27 cellular contexts compared by ENCODE assay signal in the genomic region with DNA sequence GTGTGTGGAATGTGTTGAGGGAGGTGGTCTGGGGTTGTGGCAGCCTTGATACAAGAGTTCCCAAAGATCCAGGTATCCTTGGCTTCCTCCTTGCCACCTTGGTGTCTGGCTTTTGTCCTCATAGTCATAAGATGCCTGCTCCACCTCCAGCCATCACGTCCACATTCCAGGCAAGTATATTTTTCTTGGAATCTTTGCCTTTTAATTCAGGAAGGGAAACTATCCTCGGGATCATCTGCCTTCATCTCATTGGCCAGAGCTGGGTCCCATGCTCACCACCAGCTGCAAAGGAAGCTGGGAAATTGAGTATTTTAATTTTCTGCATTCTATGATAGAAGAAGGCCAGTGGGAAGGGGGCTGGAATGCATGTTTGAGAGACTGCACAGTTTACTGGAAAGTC.
DNase-seq lines count a peak whose midpoint lies in the region; ATAC-seq and TF ChIP-seq lines count a peak whose summit lies in the region.
"Had no signal": no experiment of that assay in that cellular context is flagged by ENCODE, and none has a peak within 500 bp of the region (broad histone marks: within the 10 kb centered on the region; RNA-seq: fewer than 3 reads in every experiment).

No MANE protein-coding gene starts in this region.

- peak; percentile 19 for DNase-seq in HCEC 1CT
- peak; percentile 37 for DNase-seq in RKO (ENCODE audit: low spot score)
- DNase-seq in choroid plexus epithelial cell (ENCODE audit: low read depth) = peak; percentile 40
- DNase-seq in prostate gland (ENCODE audit: low spot score) = no peak
- no peak for DNase-seq in effector memory CD4-positive, alpha-beta T cell
- no peak for DNase-seq in HPDE6-E6E7 (ENCODE audit: extremely low spot score)
- DNase-seq in activated T-helper 1 cell treated with anti-CD3 and anti-CD28 coated beads, Interleukin-12 subunit alpha, Interleukin-12 subunit beta, Interleukin-2, Interleukin-4 antibody, amounts not matched to agents 30 ng/mL and 10 ng/mL and 1 ng/mL, durations not matched to agents 14 hours and 24 hours and 36 hours (ENCODE audit: low spot score) = no peak
- DNase-seq: activated CD4-positive, alpha-beta T cell treated with anti-CD3 and anti-CD28 coated beads, Interleukin-2, amount 50 U/mL, for 1 hour; activated naive CD4-positive, alpha-beta T cell treated with anti-CD3 and anti-CD28 coated beads, Interleukin-2, amount 10 ng/mL, durations not matched to agents 7 days and 5 days; amniotic stem cell; Calu3; mammary epithelial cell; NCI-H1436; NCI-H510A treated with DMSO at 0.1 percent for 48 hours; NK-92 treated with Interleukin-12 subunit alpha and Interleukin-12 subunit beta, amount 100 ng/mL, for 24 hours; occipital lobe; Peyer's patch; substantia nigra; uterus; WERI-Rb-1 had no signal

- peak overlapping the region; percentile 8 to 71 for H3K27ac ChIP-seq in prostate gland
- no peak overlapping the region for H3K27ac ChIP-seq in effector memory CD4-positive, alpha-beta T cell (ENCODE audit: insufficient read depth, low read length, poor library complexity, severe bottlenecking)
- H3K27ac ChIP-seq: breast epithelium, Peyer's patch, SJSA1, skin epidermis, uterus, WERI-Rb-1 had no signal

- ATAC-seq in stimulated activated memory B cell treated with anti-CD40 and anti-IgM and Interleukin-4, amounts not matched to agents 10 μg/mL and 1 μg/mL and 100 μg/mL, for 72 hours = no peak

- peaks cover 22% of the 10 kb centered on the region for H3K4me1 Mint-ChIP-seq in stimulated activated memory B cell treated with anti-CD40 and anti-IgM and Interleukin-4, amounts not matched to agents 10 μg/mL and 1 μg/mL and 100 μg/mL, for 72 hours
- peaks cover 7% of the 10 kb centered on the region for H3K4me1 Mint-ChIP-seq in activated T-helper 1 cell treated with anti-CD3 and anti-CD28 coated beads, Interleukin-12 subunit alpha, Interleukin-12 subunit beta, Interleukin-2, Interleukin-4 antibody, amounts not matched to agents 30 ng/mL and 10 ng/mL and 1 ng/mL, durations not matched to agents 14 hours and 24 hours and 36 hours (ENCODE audit: low read depth)

- no peaks in the 10 kb centered on the region for H3K36me3 ChIP-seq in prostate gland
- H3K36me3 ChIP-seq in effector memory CD4-positive, alpha-beta T cell (ENCODE audit: control insufficient read depth, insufficient read depth, low read length) = no peaks in the 10 kb centered on the region
- H3K36me3 ChIP-seq: breast epithelium, Peyer's patch, SJSA1, uterus, WERI-Rb-1 had no signal

- WGBS in prostate gland = 48% methylated on average over 2 of the region's 2 CpGs

- H3K27me3 ChIP-seq in prostate gland (replicated peaks; ENCODE audit: insufficient read depth) = no peaks in the 10 kb centered on the region
- no peaks in the 10 kb centered on the region for H3K27me3 ChIP-seq in effector memory CD4-positive, alpha-beta T cell (replicated peaks; ENCODE audit: control insufficient read depth, insufficient read depth, low read length, poor library complexity, severe bottlenecking)
- H3K27me3 ChIP-seq: breast epithelium, uterus had no signal

- no peaks in the 10 kb centered on the region for H3K36me3 Mint-ChIP-seq in stimulated activated memory B cell treated with anti-CD40 and anti-IgM and Interleukin-4, amounts not matched to agents 10 μg/mL and 1 μg/mL and 100 μg/mL, for 72 hours
- H3K36me3 Mint-ChIP-seq in activated T-helper 1 cell treated with anti-CD3 and anti-CD28 coated beads, Interleukin-12 subunit alpha, Interleukin-12 subunit beta, Interleukin-2, Interleukin-4 antibody, amounts not matched to agents 30 ng/mL and 10 ng/mL and 1 ng/mL, durations not matched to agents 14 hours and 24 hours and 36 hours (ENCODE audit: low read depth) = no peaks in the 10 kb centered on the region
- H3K36me3 Mint-ChIP-seq: activated naive CD4-positive, alpha-beta T cell treated with anti-CD3 and anti-CD28 coated beads, Interleukin-2, amount 10 ng/mL, durations not matched to agents 7 days and 5 days had no signal

- H3K9me3 Mint-ChIP-seq in stimulated activated memory B cell treated with anti-CD40 and anti-IgM and Interleukin-4, amounts not matched to agents 10 μg/mL and 1 μg/mL and 100 μg/mL, for 72 hours = no peaks in the 10 kb centered on the region
- no peaks in the 10 kb centered on the region for H3K9me3 Mint-ChIP-seq in activated T-helper 1 cell treated with anti-CD3 and anti-CD28 coated beads, Interleukin-12 subunit alpha, Interleukin-12 subunit beta, Interleukin-2, Interleukin-4 antibody, amounts not matched to agents 30 ng/mL and 10 ng/mL and 1 ng/mL, durations not matched to agents 14 hours and 24 hours and 36 hours
- H3K9me3 Mint-ChIP-seq: activated naive CD4-positive, alpha-beta T cell treated with anti-CD3 and anti-CD28 coated beads, Interleukin-2, amount 10 ng/mL, durations not matched to agents 7 days and 5 days; dendritic cell treated with granulocyte-macrophage colony-stimulating factor and Interleukin-4, amounts not matched to agents 40 ng/mL and 50 ng/mL, for 4 days; T-helper 2 cell treated with Interferon-gamma antibody and Interleukin-4, amounts not matched to agents 5 μg/mL and 100 μg/mL, for 36 hours had no signal

- H3K4me1 ChIP-seq in prostate gland (replicated peaks) = peaks cover 13% of the 10 kb centered on the region
- H3K4me1 ChIP-seq in effector memory CD4-positive, alpha-beta T cell (ENCODE audit: control insufficient read depth, insufficient read depth, low read length, poor library complexity, severe bottlenecking) = peaks cover 21% of the 10 kb centered on the region
- H3K4me1 ChIP-seq: uterus had no signal

- no peak overlapping the region for H3K27ac Mint-ChIP-seq in stimulated activated memory B cell treated with anti-CD40 and anti-IgM and Interleukin-4, amounts not matched to agents 10 μg/mL and 1 μg/mL and 100 μg/mL, for 72 hours
- no peak overlapping the region for H3K27ac Mint-ChIP-seq in activated T-helper 1 cell treated with anti-CD3 and anti-CD28 coated beads, Interleukin-12 subunit alpha, Interleukin-12 subunit beta, Interleukin-2, Interleukin-4 antibody, amounts not matched to agents 30 ng/mL and 10 ng/mL and 1 ng/mL, durations not matched to agents 14 hours and 24 hours and 36 hours
- H3K27ac Mint-ChIP-seq: activated naive CD4-positive, alpha-beta T cell treated with anti-CD3 and anti-CD28 coated beads, Interleukin-2, amount 10 ng/mL, durations not matched to agents 7 days and 5 days; dendritic cell treated with granulocyte-macrophage colony-stimulating factor and Interleukin-4, amounts not matched to agents 40 ng/mL and 50 ng/mL, for 4 days; T-helper 2 cell treated with Interferon-gamma antibody and Interleukin-4, amounts not matched to agents 5 μg/mL and 100 μg/mL, for 36 hours had no signal

- TF ChIP-seq CTCF in choroid plexus epithelial cell (conservative IDR thresholded peaks at IDR 0.05; ENCODE audit: low read depth, low read length) (no peak), prostate gland (IDR thresholded peaks at IDR 0.05) (no peak)

- intact Hi-C loops in prostate gland (cut with DNase I) = no loop called here
- intact Hi-C loops in activated T-helper 1 cell treated with anti-CD3 and anti-CD28 coated beads, Interleukin-12 subunit alpha, Interleukin-12 subunit beta, Interleukin-2, Interleukin-4 antibody, amounts not matched to agents 30 ng/mL and 10 ng/mL and 1 ng/mL, durations not matched to agents 14 hours and 24 hours and 36 hours (cut with micrococcal nuclease) = no loop called here

- H3K9me3 ChIP-seq in prostate gland = no peaks in the 10 kb centered on the region
- H3K9me3 ChIP-seq in effector memory CD4-positive, alpha-beta T cell (ENCODE audit: control insufficient read depth, low read length) = no peaks in the 10 kb centered on the region
- H3K9me3 ChIP-seq: breast epithelium, Peyer's patch, SJSA1, uterus had no signal

- H3K4me3 ChIP-seq in choroid plexus epithelial cell (ENCODE audit: low read depth, low read length) = no peak overlapping the region
- no peak overlapping the region for H3K4me3 ChIP-seq in prostate gland
- H3K4me3 ChIP-seq in effector memory CD4-positive, alpha-beta T cell (ENCODE audit: insufficient read depth, low read depth, low read length, poor library complexity, severe bottlenecking) = no peak overlapping the region
- H3K4me3 ChIP-seq: breast epithelium, Peyer's patch, SJSA1, skin epidermis, uterus had no signal

- peaks cover 45% of the 10 kb centered on the region for H3K27me3 Mint-ChIP-seq in stimulated activated memory B cell treated with anti-CD40 and anti-IgM and Interleukin-4, amounts not matched to agents 10 μg/mL and 1 μg/mL and 100 μg/mL, for 72 hours
- H3K27me3 Mint-ChIP-seq in activated T-helper 1 cell treated with anti-CD3 and anti-CD28 coated beads, Interleukin-12 subunit alpha, Interleukin-12 subunit beta, Interleukin-2, Interleukin-4 antibody, amounts not matched to agents 30 ng/mL and 10 ng/mL and 1 ng/mL, durations not matched to agents 14 hours and 24 hours and 36 hours (ENCODE audit: insufficient read depth) = peaks cover 43% of the 10 kb centered on the region

- no peak overlapping the region for H3K4me3 Mint-ChIP-seq in stimulated activated memory B cell treated with anti-CD40 and anti-IgM and Interleukin-4, amounts not matched to agents 10 μg/mL and 1 μg/mL and 100 μg/mL, for 72 hours
- H3K4me3 Mint-ChIP-seq in activated T-helper 1 cell treated with anti-CD3 and anti-CD28 coated beads, Interleukin-12 subunit alpha, Interleukin-12 subunit beta, Interleukin-2, Interleukin-4 antibody, amounts not matched to agents 30 ng/mL and 10 ng/mL and 1 ng/mL, durations not matched to agents 14 hours and 24 hours and 36 hours = no peak overlapping the region
- H3K4me3 Mint-ChIP-seq: activated naive CD4-positive, alpha-beta T cell treated with anti-CD3 and anti-CD28 coated beads, Interleukin-2, amount 10 ng/mL, durations not matched to agents 7 days and 5 days; CD14-positive monocyte; dendritic cell treated with granulocyte-macrophage colony-stimulating factor and Interleukin-4, amounts not matched to agents 40 ng/mL and 50 ng/mL, for 4 days; T-helper 2 cell treated with Interferon-gamma antibody and Interleukin-4, amounts not matched to agents 5 μg/mL and 100 μg/mL, for 36 hours had no signal

- TF ChIP-seq POLR2A in prostate gland (IDR thresholded peaks at IDR 0.05) = no peak

Comparison
In these comparisons a context has a peak if more than half of its experiments do, and no peak if none do; other contexts are left out.
1. DNase-seq: peak in HCEC 1CT (single experiment), RKO (single experiment) and choroid plexus epithelial cell (single experiment); none in prostate gland (single experiment), effector memory CD4-positive, alpha-beta T cell (0 of 3), HPDE6-E6E7 (single experiment) and activated T-helper 1 cell treated with anti-CD3 and anti-CD28 coated beads, Interleukin-12 subunit alpha, Interleukin-12 subunit beta, Interleukin-2, Interleukin-4 antibody, amounts not matched to agents 30 ng/mL and 10 ng/mL and 1 ng/mL, durations not matched to agents 14 hours and 24 hours and 36 hours (single experiment).